Comparison of ENCODE assay signal across 27 cellular contexts in genomic region chr1:212983482-212983881, GRCh38. TPM values are rescaled to one million over a fixed set of nuclear protein-coding genes. Genes with fewer than 3 reads are reported as not detected.
"Had no signal": no experiment of that assay in that cellular context is flagged by ENCODE, and none has a peak within 500 bp of the region (broad histone marks: within the 10 kb centered on the region; RNA-seq: fewer than 3 reads in every experiment).

No MANE protein-coding gene starts in this region.

- H3K9me3 Mint-ChIP-seq: memory B cell; naive thymus-derived CD8-positive, alpha-beta T cell; nephron; neural crest cell; stimulated activated naive B cell treated with anti-CD40 and anti-IgM and Interleukin-4, amounts not matched to agents 10 μg/mL and 1 μg/mL and 100 μg/mL, for 72 hours had no signal

- H3K27me3 Mint-ChIP-seq: memory B cell; stimulated activated naive B cell treated with anti-CD40 and anti-IgM and Interleukin-4, amounts not matched to agents 10 μg/mL and 1 μg/mL and 100 μg/mL, for 72 hours had no signal

- H3K4me3 Mint-ChIP-seq: memory B cell; naive thymus-derived CD8-positive, alpha-beta T cell; nephron; neural crest cell; stimulated activated naive B cell treated with anti-CD40 and anti-IgM and Interleukin-4, amounts not matched to agents 10 μg/mL and 1 μg/mL and 100 μg/mL, for 72 hours had no signal

- H3K4me3 ChIP-seq: left ventricle myocardium inferior, mucosa of descending colon, pancreas, prostate gland, skin epidermis, stomach, testis, thyroid gland, transverse colon, upper lobe of left lung, vagina had no signal

- DNase-seq: islet precursor cell; left ventricle myocardium inferior; midbrain; mucosa of descending colon; naive thymus-derived CD8-positive, alpha-beta T cell; pancreas; posterior cingulate gyrus; retina; right cardiac atrium; stimulated activated CD4-positive, alpha-beta T cell treated with anti-CD3 and anti-CD28 coated beads, Interleukin-12 subunit alpha, Interleukin-12 subunit beta, amount 100 ng/mL, for 4 hours; stimulated activated CD4-positive, alpha-beta T cell treated with anti-CD3 and anti-CD28 coated beads, Interleukin-15, amount 100 ng/mL, for 24 hours; stimulated activated CD4-positive, alpha-beta T cell treated with anti-CD3 and anti-CD28 coated beads, Interleukin-2, amount 100 ng/mL, for 24 hours; stimulated activated CD4-positive, alpha-beta T cell treated with anti-CD3 and anti-CD28 coated beads, Interleukin-4, amount 100 ng/mL, for 1 hour; stimulated activated naive B cell treated with anti-CD40 and anti-IgM and Interleukin-4, amounts not matched to agents 10 μg/mL and 1 μg/mL and 100 μg/mL, for 72 hours; stimulated activated naive CD8-positive, alpha-beta T cell treated with anti-CD3 and anti-CD28 coated beads, Interleukin-15, Interleukin-2, amounts not matched to agents 100 U/mL and 50 U/mL, for 24 hours; stomach; testis; thyroid gland; transverse colon; upper lobe of left lung had no signal

- H3K4me1 ChIP-seq: testis, vagina had no signal

- H3K9me3 ChIP-seq: left ventricle myocardium inferior, mucosa of descending colon, pancreas, prostate gland, stomach, testis, thyroid gland, transverse colon, upper lobe of left lung, vagina had no signal

- FAIRE-seq: pancreas had no signal

- H3K27me3 ChIP-seq: pancreas, stomach, testis, thyroid gland, transverse colon, upper lobe of left lung, vagina had no signal

- H3K36me3 ChIP-seq: left ventricle myocardium inferior, pancreas, prostate gland, stomach, thyroid gland, transverse colon, upper lobe of left lung, vagina had no signal

- H3K27ac Mint-ChIP-seq: memory B cell; stimulated activated naive B cell treated with anti-CD40 and anti-IgM and Interleukin-4, amounts not matched to agents 10 μg/mL and 1 μg/mL and 100 μg/mL, for 72 hours had no signal

- ATAC-seq: mucosa of descending colon; naive thymus-derived CD8-positive, alpha-beta T cell; pancreas; right cardiac atrium; sciatic nerve; stimulated activated naive B cell treated with anti-CD40 and anti-IgM and Interleukin-4, amounts not matched to agents 10 μg/mL and 1 μg/mL and 100 μg/mL, for 72 hours; stimulated activated naive CD8-positive, alpha-beta T cell treated with anti-CD3 and anti-CD28 coated beads, Interleukin-15, Interleukin-2, amounts not matched to agents 100 U/mL and 50 U/mL, for 24 hours had no signal

- H3K27ac ChIP-seq: left ventricle myocardium inferior, pancreas, prostate gland, skin epidermis, stomach, testis, thyroid gland, transverse colon, upper lobe of left lung, vagina had no signal

RNA-seq across cellular contexts. Expression of gene VASH2, which starts 33.1 kb away (rescaled TPM):
- total RNA-seq: naive thymus-derived CD8-positive, alpha-beta T cell had no signal
